ENCODE assay signal across 28 cellular contexts in genomic region chr6:46888031-46888430, GRCh38. TPM values are rescaled to one million over a fixed set of nuclear protein-coding genes. Genes with fewer than 3 reads are reported as not detected.
DNase-seq lines count a peak whose midpoint lies in the region; ATAC-seq, FAIRE-seq and TF ChIP-seq lines count a peak whose summit lies in the region.
"Had no signal": no experiment of that assay in that cellular context is flagged by ENCODE, and none has a peak within 500 bp of the region (broad histone marks: within the 10 kb centered on the region; RNA-seq: fewer than 3 reads in every experiment).

No MANE protein-coding gene starts in this region.

- no peaks in the 10 kb centered on the region for H3K27me3 ChIP-seq in bronchial epithelial cell (ENCODE audit: control insufficient read depth, insufficient read depth, low read length)
- no peaks in the 10 kb centered on the region for H3K27me3 ChIP-seq in keratinocyte (ENCODE audit: control insufficient read depth, extremely low read depth, insufficient read depth, low read length)
- H3K27me3 ChIP-seq: esophagus squamous epithelium, left lung had no signal

- FAIRE-seq in bronchial epithelial cell (lab: Jason Lieb, UNC) (no peak), keratinocyte (lab: Jason Lieb, UNC) (peak; percentile 71)
- FAIRE-seq: A549, K562, pancreas, TTC549 had no signal

- ATAC-seq in HG03135 (IDR thresholded peaks at IDR 0.05; ENCODE audit: unreplicated experiment) (no peak), HG02970 (IDR thresholded peaks at IDR 0.05; ENCODE audit: low FRiP score, unreplicated experiment) (no peak)
- ATAC-seq: A549, K562, left lung, natural killer cell, pancreas, sciatic nerve had no signal

- no peak overlapping the region for H2AFZ ChIP-seq in keratinocyte (ENCODE audit: control insufficient read depth, low read length)

- no peaks in the 10 kb centered on the region for H4K20me1 ChIP-seq in keratinocyte (ENCODE audit: control insufficient read depth, extremely low read depth, insufficient read depth, low read length)

- H3K4me2 ChIP-seq in keratinocyte (ENCODE audit: control insufficient read depth, extremely low read depth, insufficient read depth, low read depth, low read length), result no peak overlapping the region
- H3K4me2 ChIP-seq: A549 had no signal

- H3K27ac ChIP-seq in keratinocyte (ENCODE audit: control insufficient read depth, insufficient read depth, low read length), result no peak overlapping the region
- H3K27ac ChIP-seq: A549, esophagus squamous epithelium, left lung, pancreas had no signal

- H3K36me3 ChIP-seq in bronchial epithelial cell (ENCODE audit: control insufficient read depth, insufficient read depth, low read length) (no peaks in the 10 kb centered on the region), keratinocyte (ENCODE audit: control insufficient read depth in 2 of 2, extremely low read depth in 1 of 2, insufficient read depth in 2 of 2, low read length in 2 of 2) (no peaks in the 10 kb centered on the region)
- H3K36me3 ChIP-seq: esophagus squamous epithelium, pancreas had no signal

- H3K9ac ChIP-seq in keratinocyte (ENCODE audit: control insufficient read depth, extremely low read depth, insufficient read depth, low read length), result no peak overlapping the region

- DNase-seq in COLO829 (ENCODE audit: low spot score) (peak; percentile 71), NCI-H460 (ENCODE audit: extremely low read depth, low read depth) (peak; percentile 4), bronchial epithelial cell (ENCODE audit: low read depth) (peak; percentile 62), keratinocyte (ENCODE audit: low read depth, low spot score) (no peak), NCI-H82 (lab: John Stamatoyannopoulos, UW) (no peak)
- DNase-seq in stimulated activated CD4-positive, alpha-beta T cell treated with anti-CD3 and anti-CD28 coated beads, Interleukin-4, amount 100 ng/mL, for 4 hours, result no peak
- DNase-seq: activated CD4-positive, alpha-beta T cell treated with anti-CD3 and anti-CD28 coated beads for 1 hour; activated naive CD4-positive, alpha-beta T cell treated with anti-CD3 and anti-CD28 coated beads, Interleukin-2, amount 50 U/mL, for 16 hours; anterior cingulate cortex; Caco-2; cerebellar nuclear complex; esophagus squamous epithelium; glutamatergic neuron; left lung; midbrain; natural killer cell; NCI-H2171; NCI-H526 treated with DMSO at 0.1 percent for 48 hours; pancreas; SIG-M5; T-helper 1 cell had no signal

- no peaks in the 10 kb centered on the region for H3K9me3 ChIP-seq in keratinocyte (ENCODE audit: control insufficient read depth, low read depth, low read length)
- H3K9me3 ChIP-seq: A549, Caco-2, esophagus squamous epithelium, left lung, pancreas had no signal

- dilution Hi-C loops in keratinocyte (cut with MboI; ENCODE audit: extremely low pct_ligation_motif_present, low sequenced_read_pairs), result no loop called here

- no peaks in the 10 kb centered on the region for H3K79me2 ChIP-seq in keratinocyte (ENCODE audit: control insufficient read depth, insufficient read depth, low read length)

- no peaks in the 10 kb centered on the region for H3K9me1 ChIP-seq in keratinocyte (ENCODE audit: control insufficient read depth, extremely low read depth, insufficient read depth, low read length)

- TF ChIP-seq CTCF in bronchial epithelial cell (IDR thresholded peaks at IDR 0.05; ENCODE audit: insufficient read depth, low read length, severe bottlenecking) (no peak), keratinocyte (optimal IDR thresholded peaks at IDR 0.05 in 1 of 3, IDR thresholded peaks at IDR 0.05 in 1 of 3, conservative IDR thresholded peaks at IDR 0.05 in 1 of 3; ENCODE audit: extremely low read depth in 1 of 3, insufficient read depth in 2 of 3, low read length in 3 of 3) (no peak)

- H3K4me3 ChIP-seq in bronchial epithelial cell (ENCODE audit: low read depth, low read length), result no peak overlapping the region
- H3K4me3 ChIP-seq in keratinocyte (ENCODE audit: control insufficient read depth in 2 of 3, extremely low read depth in 1 of 3, insufficient read depth in 2 of 3, low read depth in 1 of 3, low read length in 3 of 3), result no peak overlapping the region
- H3K4me3 ChIP-seq: A549, esophagus squamous epithelium, K562, left lung, pancreas had no signal

- H3K4me1 ChIP-seq in keratinocyte (ENCODE audit: control insufficient read depth, extremely low read depth, insufficient read depth, low read length), result no peaks in the 10 kb centered on the region
- H3K4me1 ChIP-seq: A549, Caco-2, esophagus squamous epithelium, left lung, pancreas had no signal

RNA-seq across cellular contexts. Expression of gene ADGRF5, which starts 33.7 kb away (rescaled TPM):
- 0.05 TPM in 1 of 2 replicates, not detected in the other for total RNA-seq in NCI-H460 (2014; rRNA removed; shearing (Covaris generic))
- polyA plus RNA-seq in NCI-H460 (2014; cell fraction: nucleus; rRNA removed), result not detected in 2 replicates
- not detected in 2 replicates for total RNA-seq in bronchial epithelial cell
- polyA plus RNA-seq in keratinocyte, result 0.01 TPM in 1 of 3 replicates, not detected in the others
- not detected for polyA plus RNA-seq in keratinocyte (2011; ENCODE audit: low read depth)
- not detected in 2 replicates for polyA plus RNA-seq in keratinocyte (2011; cell fraction: cytosol; rRNA removed)
- 0.03 and 0.07 TPM in 2 replicates for polyA plus RNA-seq in keratinocyte (2011; cell fraction: nucleus; rRNA removed)
- not detected in 2 replicates for polyA plus RNA-seq in keratinocyte (2012; ENCODE audit: low replicate concordance)
- not detected in 3 replicates for polyA minus RNA-seq in keratinocyte
- not detected for polyA minus RNA-seq in keratinocyte (2011; cell fraction: cytosol; rRNA and poly(A)+ RNA removed)
- 0.11 TPM in 1 of 2 replicates, not detected in the other for polyA minus RNA-seq in keratinocyte (2011; cell fraction: nucleus; rRNA and poly(A)+ RNA removed)
- total RNA-seq: Caco-2, natural killer cell had no signal
- polyA plus RNA-seq: A549, BJ, K562 had no signal

Comparison
In these comparisons a context has a peak if more than half of its experiments do, and no peak if none do; other contexts are left out.
1. DNase-seq: peak in COLO829 (single experiment), NCI-H460 (single experiment) and bronchial epithelial cell (single experiment); none in keratinocyte (single experiment), stimulated activated CD4-positive, alpha-beta T cell treated with anti-CD3 and anti-CD28 coated beads, Interleukin-4, amount 100 ng/mL, for 4 hours (0 of 2) and NCI-H82 (single experiment).